ENCODE assay signal across 26 cellular contexts in genomic region chr10:81428456-81429134, GRCh38.
DNase-seq lines count a peak whose midpoint lies in the region; ATAC-seq, FAIRE-seq and TF ChIP-seq lines count a peak whose summit lies in the region.
"Had no signal": no experiment of that assay in that cellular context is flagged by ENCODE, and none has a peak within 500 bp of the region (broad histone marks: within the 10 kb centered on the region; RNA-seq: fewer than 3 reads in every experiment).

No MANE protein-coding gene starts in this region.

- H2BK5ac ChIP-seq in mesenchymal stem cell (ENCODE audit: low read depth, low read length, poor library complexity, severe bottlenecking), result no peak overlapping the region

- no peak overlapping the region for H2BK12ac ChIP-seq in mesenchymal stem cell (ENCODE audit: low read length in 2 of 2)

- no peak for FAIRE-seq in HepG2 (lab: Jason Lieb, UNC)
- FAIRE-seq: A549, GM12878, GM19239, H1 had no signal

- H3K9me3 ChIP-seq in liver (ENCODE audit: control insufficient read depth in 4 of 4, low read length in 3 of 4), result no peaks in the 10 kb centered on the region
- peaks cover 77% of the 10 kb centered on the region for H3K9me3 ChIP-seq in HepG2 (ENCODE audit: low read length)
- peaks cover 9% of the 10 kb centered on the region for H3K9me3 ChIP-seq in mesenchymal stem cell (ENCODE audit: control insufficient read depth, low read length)
- H3K9me3 ChIP-seq: A549; BE2C; BLaER1 treated with 17β-estradiol and CSF1 and Interleukin-3, amounts not matched to agents 10 nM and 100 nM had no signal

- no peak for TF ChIP-seq CTCF in liver (IDR thresholded peaks at IDR 0.05; ENCODE audit: low read depth, low read length, missing input control)
- TF ChIP-seq CTCF in HepG2 (CRISPR knock-in tag; IDR thresholded peaks at IDR 0.05), result no peak

- no peak overlapping the region for H2BK15ac ChIP-seq in mesenchymal stem cell (ENCODE audit: low read depth, poor library complexity, severe bottlenecking)

- no peak overlapping the region for H2AK5ac ChIP-seq in mesenchymal stem cell (ENCODE audit: low read length, severe bottlenecking)

- no peak for TF ChIP-seq POLR2A in HepG2 (IDR thresholded peaks at IDR 0.05; ENCODE audit: insufficient read depth in 1 of 2, low read depth in 2 of 2, low read length in 2 of 2)

- H3K36me3 ChIP-seq in liver (ENCODE audit: control insufficient read depth in 4 of 4, insufficient read depth in 3 of 4, low read depth in 1 of 4, low read length in 3 of 4), result no peaks in the 10 kb centered on the region
- no peaks in the 10 kb centered on the region for H3K36me3 ChIP-seq in HepG2 (replicated peaks in 1 of 2; ENCODE audit: control insufficient read depth in 1 of 2, insufficient read depth in 2 of 2, low read length in 2 of 2)
- no peaks in the 10 kb centered on the region for H3K36me3 ChIP-seq in mesenchymal stem cell (ENCODE audit: control insufficient read depth in 1 of 2, insufficient read depth in 2 of 2, low read depth in 1 of 2, low read length in 2 of 2)
- H3K36me3 ChIP-seq: BE2C; BLaER1 treated with 17β-estradiol and CSF1 and Interleukin-3, amounts not matched to agents 10 nM and 100 nM had no signal

- intact Hi-C loops in HepG2 (cut with micrococcal nuclease; ENCODE audit: unreplicated experiment), result no loop called here
- intact Hi-C loops in posterior vena cava (cut with DNase I), result no loop called here

- in situ Hi-C loops in HepG2 (cut with HindIII; ENCODE audit: extremely low pct_ligation_motif_present, low pct_unique_long_range_greater_than_20kb), result no loop called here

- H2AFZ ChIP-seq in HepG2 (ENCODE audit: low read length) (no peak overlapping the region), mesenchymal stem cell (ENCODE audit: low read depth, low read length) (no peak overlapping the region)
- H2AFZ ChIP-seq: GM23248 had no signal

- H2BK120ac ChIP-seq in mesenchymal stem cell (ENCODE audit: low read depth, low read length), result no peak overlapping the region

- no peak overlapping the region for H4K91ac ChIP-seq in mesenchymal stem cell (ENCODE audit: low read length)

- H3K4me2 ChIP-seq in HepG2 (ENCODE audit: low read depth, low read length), result no peak overlapping the region
- H3K4me2 ChIP-seq in mesenchymal stem cell (ENCODE audit: low read length, poor library complexity, severe bottlenecking), result no peak overlapping the region
- H3K4me2 ChIP-seq: A549; BLaER1 treated with 17β-estradiol and CSF1 and Interleukin-3, amounts not matched to agents 10 nM and 100 nM had no signal

- H3K18ac ChIP-seq in mesenchymal stem cell (ENCODE audit: low read depth in 1 of 2, low read length in 2 of 2), result no peak overlapping the region

- H3K27me3 ChIP-seq in liver (ENCODE audit: control insufficient read depth in 4 of 4, insufficient read depth in 4 of 4, low read length in 3 of 4) (no peaks in the 10 kb centered on the region), HepG2 (ENCODE audit: control insufficient read depth in 1 of 2, insufficient read depth in 2 of 2, low read length in 2 of 2) (no peaks in the 10 kb centered on the region), mesenchymal stem cell (ENCODE audit: control insufficient read depth in 1 of 2, insufficient read depth in 1 of 2, low read length in 2 of 2) (no peaks in the 10 kb centered on the region)
- H3K27me3 ChIP-seq: BE2C; BLaER1 treated with 17β-estradiol and CSF1 and Interleukin-3, amounts not matched to agents 10 nM and 100 nM had no signal

- H3K27ac ChIP-seq in liver (ENCODE audit: low read depth in 1 of 2, low read length in 2 of 2) (no peak overlapping the region), HepG2 (ENCODE audit: extremely low read length, insufficient read depth, low read length) (no peak overlapping the region), mesenchymal stem cell (ENCODE audit: low read length, poor library complexity, severe bottlenecking) (no peak overlapping the region)
- H3K27ac ChIP-seq: A549; BLaER1 treated with 17β-estradiol and CSF1 and Interleukin-3, amounts not matched to agents 10 nM and 100 nM; GM23248 had no signal

- no peak overlapping the region for H3K9ac ChIP-seq in liver (ENCODE audit: low read depth in 1 of 2, low read length in 2 of 2)
- no peak overlapping the region for H3K9ac ChIP-seq in HepG2 (ENCODE audit: insufficient read depth, low read depth, low read length)
- H3K9ac ChIP-seq in mesenchymal stem cell (ENCODE audit: low read length), result no peak overlapping the region
- H3K9ac ChIP-seq: BLaER1 treated with 17β-estradiol and CSF1 and Interleukin-3, amounts not matched to agents 10 nM and 100 nM; GM23248 had no signal

- H3K79me2 ChIP-seq in HepG2 (ENCODE audit: insufficient read depth, low read length), result no peaks in the 10 kb centered on the region

- H3K14ac ChIP-seq in mesenchymal stem cell (ENCODE audit: low read length in 2 of 2), result no peak overlapping the region

- H3K4ac ChIP-seq in mesenchymal stem cell (ENCODE audit: low read depth in 1 of 2, low read length in 2 of 2), result no peak overlapping the region

- CTCF ChIA-PET in HepG2 (lab: Yijun Ruan, JAX; ENCODE audit: low intra/inter-chr PET ratio, low total read pairs), result no interaction called here

- no peaks in the 10 kb centered on the region for H4K20me1 ChIP-seq in HepG2 (ENCODE audit: insufficient read depth, low read length)
- H4K20me1 ChIP-seq: BLaER1 treated with 17β-estradiol and CSF1 and Interleukin-3, amounts not matched to agents 10 nM and 100 nM had no signal

- POLR2A ChIA-PET in HepG2 (lab: Yijun Ruan, JAX), result no interaction called here

- H3K4me3 ChIP-seq in liver (ENCODE audit: low read depth in 1 of 3, low read length in 3 of 3) (no peak overlapping the region), HepG2 (replicated peaks in 1 of 3; ENCODE audit: insufficient read depth in 1 of 3, low read depth in 2 of 3, low read length in 3 of 3) (no peak overlapping the region), mesenchymal stem cell (ENCODE audit: insufficient read depth in 1 of 2, low read depth in 1 of 2, low read length in 2 of 2) (no peak overlapping the region)
- H3K4me3 ChIP-seq: A549; BLaER1 treated with 17β-estradiol and CSF1 and Interleukin-3, amounts not matched to agents 10 nM and 100 nM; GM12878; GM23248 had no signal

- DNase-seq in HepG2 (ENCODE audit: low spot score), result no peak
- peak; percentile 9 for DNase-seq in left kidney (ENCODE audit: low read depth, low spot score)
- peak; percentile 2 for DNase-seq in mesenchymal stem cell
- no peak for DNase-seq in posterior vena cava (ENCODE audit: low spot score)
- no peak for DNase-seq in activated effector memory CD4-positive, alpha-beta T cell treated with anti-CD3 and anti-CD28 coated beads, Interleukin-2, amount 50 U/mL, for 16 hours
- DNase-seq: 8988T; ACHN; AML-193; BE2C; Calu3; CD4-positive, alpha-beta T cell; CD8-positive, alpha-beta memory T cell; COR-L47; DMS79; EL; GDM1; GM23248; H7; HCEC 1CT had no signal

- H3K79me1 ChIP-seq in mesenchymal stem cell (replicated peaks; ENCODE audit: low read length, poor library complexity, severe bottlenecking), result no peaks in the 10 kb centered on the region

- BruUV-seq in HepG2 (replicated peaks; lab: Mats Ljungman, UMichigan), result no TSS peak

- peaks cover 0 to 8% (median 4%) of the 10 kb centered on the region in 4 donors for H3K4me1 ChIP-seq in liver (ENCODE audit: control insufficient read depth in 4 of 4, insufficient read depth in 4 of 4, low read length in 3 of 4)
- no peaks in the 10 kb centered on the region for H3K4me1 ChIP-seq in HepG2 (ENCODE audit: insufficient read depth, low read length)
- no peaks in the 10 kb centered on the region for H3K4me1 ChIP-seq in mesenchymal stem cell (ENCODE audit: control insufficient read depth, insufficient read depth, low read depth, low read length)
- H3K4me1 ChIP-seq: A549; BE2C; BLaER1 treated with 17β-estradiol and CSF1 and Interleukin-3, amounts not matched to agents 10 nM and 100 nM had no signal

- H3K23ac ChIP-seq in mesenchymal stem cell (ENCODE audit: low read length in 2 of 2), result no peak overlapping the region

- TF ChIP-seq RAD21 in liver (IDR thresholded peaks at IDR 0.05) (no peak), HepG2 (CRISPR knock-in tag; IDR thresholded peaks at IDR 0.05) (no peak)

- ATAC-seq in HepG2, result no peak
- ATAC-seq in HG02884 (IDR thresholded peaks at IDR 0.05; ENCODE audit: unreplicated experiment), result no peak
- ATAC-seq: A549, GM12878 had no signal

- no peak for TF ChIP-seq EP300 in HepG2 (IDR thresholded peaks at IDR 0.05; ENCODE audit: low read depth in 2 of 2, low read length in 2 of 2)
- TF ChIP-seq EP300 in HepG2 (CRISPR knock-in tag; IDR thresholded peaks at IDR 0.05; ENCODE audit: borderline replicate concordance), result no peak

- no peak overlapping the region for H4K8ac ChIP-seq in mesenchymal stem cell (ENCODE audit: low read length)

- WGBS in liver, result 22% methylated on average over 2 of the region's 2 CpGs
- 0% methylated on average over 2 of the region's 2 CpGs for WGBS in HepG2 (ENCODE audit: low lambda C conversion rate)
- WGBS in mesenchymal stem cell, result 67% methylated on average over 1 of the region's 2 CpGs

TF ChIP-seq in liver, 16 proteins besides CTCF, POLR2A, EP300 and RAD21:
- peak; percentile 23 to 45 for TF ChIP-seq HNF4A (conservative IDR thresholded peaks at IDR 0.05)
- TF ChIP-seq SP1 (IDR thresholded peaks at IDR 0.05), result peak; percentile 12
- no peak for TF ChIP-seq HNF4G (IDR thresholded peaks at IDR 0.05)

TF ChIP-seq in HepG2, 621 proteins besides CTCF, POLR2A, EP300 and RAD21:
- no peak for TF ChIP-seq POGZ (CRISPR knock-in tag; IDR thresholded peaks at IDR 0.05)
- TF ChIP-seq ATF1 (CRISPR knock-in tag; IDR thresholded peaks at IDR 0.05), result no peak

Comparison
In these comparisons a context has a peak if more than half of its experiments do, and no peak if none do; other contexts are left out.
1. DNase-seq: peak in left kidney (single experiment) and mesenchymal stem cell (single experiment); none in HepG2 (single experiment), posterior vena cava (single experiment) and activated effector memory CD4-positive, alpha-beta T cell treated with anti-CD3 and anti-CD28 coated beads, Interleukin-2, amount 50 U/mL, for 16 hours (single experiment).